ENCODE assay signal across 30 cellular contexts in genomic region chrX:7190157-7190556, GRCh38. TPM values are rescaled to one million over a fixed set of nuclear protein-coding genes. Genes with fewer than 3 reads are reported as not detected.
DNase-seq lines count a peak whose midpoint lies in the region; ATAC-seq and TF ChIP-seq lines count a peak whose summit lies in the region.
"Had no signal": no experiment of that assay in that cellular context is flagged by ENCODE, and none has a peak within 500 bp of the region (broad histone marks: within the 10 kb centered on the region; RNA-seq: fewer than 3 reads in every experiment).

No MANE protein-coding gene starts in this region.

- no peaks in the 10 kb centered on the region for H3K27me3 Mint-ChIP-seq in natural killer cell (ENCODE audit: low read depth in 2 of 2)
- H3K27me3 Mint-ChIP-seq in activated naive CD8-positive, alpha-beta T cell treated with anti-CD3 and anti-CD28 coated beads, Interleukin-2, amount 50 U/mL, for 24 hours: no peaks in the 10 kb centered on the region
- H3K27me3 Mint-ChIP-seq: activated CD4-positive, alpha-beta T cell treated with anti-CD3 and anti-CD28 coated beads for 36 hours; brain; naive B cell had no signal

- ATAC-seq in natural killer cell: no peak
- ATAC-seq in activated naive CD8-positive, alpha-beta T cell treated with anti-CD3 and anti-CD28 coated beads, Interleukin-2, amount 50 U/mL, for 24 hours: no peak
- ATAC-seq: activated CD4-positive, alpha-beta T cell treated with anti-CD3 and anti-CD28 coated beads for 36 hours; activated CD8-positive, alpha-beta T cell treated with anti-CD3 and anti-CD28 coated beads, Interleukin-2, amount 10 ng/mL, durations not matched to agents 7 days and 5 days; heart left ventricle; right cardiac atrium; stimulated activated naive CD8-positive, alpha-beta T cell treated with anti-CD3 and anti-CD28 coated beads, Interleukin-15, Interleukin-2, amounts not matched to agents 100 U/mL and 50 U/mL, for 24 hours had no signal

- no peaks in the 10 kb centered on the region for H3K27me3 ChIP-seq in WERI-Rb-1 (ENCODE audit: insufficient read depth, low read depth, severe bottlenecking)
- H3K27me3 ChIP-seq: BLaER1 treated with 17β-estradiol and CSF1 and Interleukin-3, amounts not matched to agents 10 nM and 100 nM; dorsolateral prefrontal cortex; heart left ventricle; neutrophil; testis had no signal

- intact Hi-C loops in natural killer cell (cut with micrococcal nuclease): no loop called here

- TF ChIP-seq CTCF in GM12864 (IDR thresholded peaks at IDR 0.05; ENCODE audit: low read depth, low read length, missing control alignments) (peak; percentile 18), WERI-Rb-1 (IDR thresholded peaks at IDR 0.05; ENCODE audit: low read depth, low read length) (peak; percentile 15; the same call in 1 of the 2 replicates), natural killer cell (IDR thresholded peaks at IDR 0.05) (no peak)

- H3K4me3 ChIP-seq in GM12864 (ENCODE audit: low read depth, low read length) (no peak overlapping the region), WERI-Rb-1 (ENCODE audit: low read depth, low read length) (no peak overlapping the region)
- H3K4me3 ChIP-seq: BLaER1 treated with 17β-estradiol and CSF1 and Interleukin-3, amounts not matched to agents 10 nM and 100 nM; dorsolateral prefrontal cortex; heart left ventricle; smooth muscle cell; testis had no signal

- H3K9me3 ChIP-seq in WERI-Rb-1 (ENCODE audit: severe bottlenecking): no peaks in the 10 kb centered on the region
- H3K9me3 ChIP-seq: heart left ventricle, neutrophil, testis had no signal

- DNase-seq in DMS53 (lab: John Stamatoyannopoulos, UW) (peak; percentile 59), GM12864 (ENCODE audit: low read depth) (no peak), NCI-H510A (lab: John Stamatoyannopoulos, UW) (peak; percentile 14), WERI-Rb-1 (peak; percentile 37), NCI-H1436 treated with DMSO at 0.1 percent for 48 hours (lab: John Stamatoyannopoulos, UW) (no peak), natural killer cell (no peak), GDM1 (lab: John Stamatoyannopoulos, UW) (no peak)
- no peak for DNase-seq in activated naive CD8-positive, alpha-beta T cell treated with anti-CD3 and anti-CD28 coated beads, Interleukin-2, amount 50 U/mL, for 24 hours
- DNase-seq: activated CD4-positive, alpha-beta T cell treated with anti-CD3 and anti-CD28 coated beads for 36 hours; activated CD8-positive, alpha-beta T cell treated with anti-CD3 and anti-CD28 coated beads, Interleukin-2, amount 10 ng/mL, durations not matched to agents 7 days and 5 days; activated naive CD4-positive, alpha-beta T cell treated with anti-CD3 and anti-CD28 coated beads for 36 hours; DMS79 treated with DMSO at 0.1 percent for 48 hours; dorsolateral prefrontal cortex; foreskin melanocyte; heart left ventricle; Kasumi-1; midbrain; naive B cell; NCI-H1930; NCI-H226; posterior cingulate gyrus; right cardiac atrium; SHP77 treated with DMSO at 0.1 percent for 48 hours; stimulated activated CD4-positive, alpha-beta T cell treated with anti-CD3 and anti-CD28 coated beads, Interleukin-1b, Interleukin-23, amount 100 ng/mL, for 48 hours; stimulated activated naive CD8-positive, alpha-beta T cell treated with anti-CD3 and anti-CD28 coated beads, Interleukin-15, Interleukin-2, amounts not matched to agents 100 U/mL and 50 U/mL, for 24 hours; testis had no signal

- H3K27ac Mint-ChIP-seq in natural killer cell: no peak overlapping the region
- H3K27ac Mint-ChIP-seq in activated naive CD8-positive, alpha-beta T cell treated with anti-CD3 and anti-CD28 coated beads, Interleukin-2, amount 50 U/mL, for 24 hours: no peak overlapping the region
- H3K27ac Mint-ChIP-seq: activated CD4-positive, alpha-beta T cell treated with anti-CD3 and anti-CD28 coated beads for 36 hours; activated CD8-positive, alpha-beta T cell treated with anti-CD3 and anti-CD28 coated beads, Interleukin-2, amount 10 ng/mL, durations not matched to agents 7 days and 5 days; activated naive CD4-positive, alpha-beta T cell treated with anti-CD3 and anti-CD28 coated beads for 36 hours; brain had no signal

- peaks cover 0 to 14% of the 10 kb centered on the region in 2 donors for H3K4me1 Mint-ChIP-seq in natural killer cell
- H3K4me1 Mint-ChIP-seq in activated naive CD8-positive, alpha-beta T cell treated with anti-CD3 and anti-CD28 coated beads, Interleukin-2, amount 50 U/mL, for 24 hours: no peaks in the 10 kb centered on the region
- H3K4me1 Mint-ChIP-seq: activated CD4-positive, alpha-beta T cell treated with anti-CD3 and anti-CD28 coated beads for 36 hours; naive B cell had no signal

- H3K9me3 Mint-ChIP-seq in natural killer cell: no peaks in the 10 kb centered on the region
- no peaks in the 10 kb centered on the region for H3K9me3 Mint-ChIP-seq in activated naive CD8-positive, alpha-beta T cell treated with anti-CD3 and anti-CD28 coated beads, Interleukin-2, amount 50 U/mL, for 24 hours
- H3K9me3 Mint-ChIP-seq: activated naive CD4-positive, alpha-beta T cell treated with anti-CD3 and anti-CD28 coated beads for 36 hours; naive B cell had no signal

- H3K36me3 Mint-ChIP-seq in natural killer cell: no peaks in the 10 kb centered on the region
- H3K36me3 Mint-ChIP-seq in activated naive CD8-positive, alpha-beta T cell treated with anti-CD3 and anti-CD28 coated beads, Interleukin-2, amount 50 U/mL, for 24 hours (ENCODE audit: low read depth): no peaks in the 10 kb centered on the region

- H3K27ac ChIP-seq in WERI-Rb-1: no peak overlapping the region
- H3K27ac ChIP-seq: BLaER1 treated with 17β-estradiol and CSF1 and Interleukin-3, amounts not matched to agents 10 nM and 100 nM; dorsolateral prefrontal cortex; heart left ventricle; neutrophil; testis had no signal

- H3K4me3 Mint-ChIP-seq in natural killer cell: no peak overlapping the region
- H3K4me3 Mint-ChIP-seq in activated naive CD8-positive, alpha-beta T cell treated with anti-CD3 and anti-CD28 coated beads, Interleukin-2, amount 50 U/mL, for 24 hours: no peak overlapping the region
- H3K4me3 Mint-ChIP-seq: activated CD4-positive, alpha-beta T cell treated with anti-CD3 and anti-CD28 coated beads for 36 hours; activated CD8-positive, alpha-beta T cell treated with anti-CD3 and anti-CD28 coated beads, Interleukin-2, amount 10 ng/mL, durations not matched to agents 7 days and 5 days; activated naive CD4-positive, alpha-beta T cell treated with anti-CD3 and anti-CD28 coated beads for 36 hours; brain; naive B cell had no signal

- H3K36me3 ChIP-seq in WERI-Rb-1: no peaks in the 10 kb centered on the region
- H3K36me3 ChIP-seq: heart left ventricle, neutrophil had no signal

RNA-seq across cellular contexts. Expression of gene PUDP, which starts 42.2 kb away (rescaled TPM):
- 10 to 100 TPM in 1 of 3 donors, 1 to 10 TPM in 2; 5.4 to 11.4 (median 5.6) TPM for total RNA-seq in natural killer cell

RNA-seq across cellular contexts. Expression of gene STS, which starts 42.6 kb away (rescaled TPM):
- 1 to 10 TPM; 2.4 to 4.6 (median 2.8) TPM for total RNA-seq in natural killer cell

Comparison
In these comparisons a context has a peak if more than half of its experiments do, and no peak if none do; other contexts are left out.
1. DNase-seq: peak in DMS53 (single experiment), NCI-H510A (single experiment) and WERI-Rb-1 (single experiment); none in GM12864 (single experiment), NCI-H1436 treated with DMSO at 0.1 percent for 48 hours (single experiment), natural killer cell (single experiment), GDM1 (single experiment) and activated naive CD8-positive, alpha-beta T cell treated with anti-CD3 and anti-CD28 coated beads, Interleukin-2, amount 50 U/mL, for 24 hours (single experiment).